In genomic region chr3:21390136-21390535, GRCh38 we compare ENCODE assay signal across 15 cellular contexts.
DNase-seq lines count a peak whose midpoint lies in the region; ATAC-seq and TF ChIP-seq lines count a peak whose summit lies in the region.
"Had no signal": no experiment of that assay in that cellular context is flagged by ENCODE, and none has a peak within 500 bp of the region (broad histone marks: within the 10 kb centered on the region; RNA-seq: fewer than 3 reads in every experiment).

No MANE protein-coding gene starts in this region.

- no peaks in the 10 kb centered on the region for H3K36me3 ChIP-seq in neural progenitor cell
- H3K36me3 ChIP-seq: esophagus muscularis mucosa, transverse colon had no signal

- no peak overlapping the region for H3K9ac ChIP-seq in neural progenitor cell
- H3K9ac ChIP-seq: parathyroid adenoma had no signal

- H3K27me3 Mint-ChIP-seq in neural progenitor cell (ENCODE audit: insufficient read depth, low read depth), result peaks cover 2% of the 10 kb centered on the region

- no peaks in the 10 kb centered on the region for H3K9me3 ChIP-seq in neural progenitor cell (ENCODE audit: low read depth)
- H3K9me3 ChIP-seq: esophagus muscularis mucosa, transverse colon had no signal

- H2AFZ ChIP-seq in neural progenitor cell (replicated peaks), result no peak overlapping the region
- H2AFZ ChIP-seq: parathyroid adenoma had no signal

- no peaks in the 10 kb centered on the region for H3F3A ChIP-seq in neural progenitor cell (ENCODE audit: low read depth)

- no peak overlapping the region for H3K27ac Mint-ChIP-seq in neural progenitor cell
- H3K27ac Mint-ChIP-seq: mesothelial cell of epicardium had no signal

- peaks cover 2% of the 10 kb centered on the region for H3K9me3 Mint-ChIP-seq in neural progenitor cell

- no peak overlapping the region for H3K4me2 ChIP-seq in neural progenitor cell

- no peaks in the 10 kb centered on the region for H3K27me3 ChIP-seq in neural progenitor cell
- H3K27me3 ChIP-seq: esophagus muscularis mucosa, transverse colon had no signal

- H3K4me3 ChIP-seq in epithelial cell of esophagus (ENCODE audit: low read length), result no peak overlapping the region
- no peak overlapping the region for H3K4me3 ChIP-seq in neural progenitor cell
- H3K4me3 ChIP-seq: esophagus muscularis mucosa, transverse colon had no signal

- no peak overlapping the region for H3K27ac ChIP-seq in neural progenitor cell
- H3K27ac ChIP-seq: 22Rv1, esophagus muscularis mucosa, HL-60, parathyroid adenoma, transverse colon had no signal

- H4K20me1 ChIP-seq in neural progenitor cell (ENCODE audit: low read depth), result no peaks in the 10 kb centered on the region

- DNase-seq in NCI-H1417 (lab: John Stamatoyannopoulos, UW) (peak in 2 of 3 experiments; percentile 1 to 67), NCI-H1417 treated with DMSO at 0.1 percent for 48 hours (lab: John Stamatoyannopoulos, UW) (no peak), NCI-H2081 treated with DMSO at 0.1 percent for 48 hours (lab: John Stamatoyannopoulos, UW) (peak; percentile 43), epithelial cell of esophagus (ENCODE audit: low read depth) (peak; percentile 7), renal cortical epithelial cell (ENCODE audit: low read depth) (peak; percentile 75), neural progenitor cell (ENCODE audit: low spot score) (no peak)
- no peak for DNase-seq in NK-92 treated with Interleukin-12 subunit alpha and Interleukin-12 subunit beta, amount 100 ng/mL, for 24 hours (lab: John Stamatoyannopoulos, UW)
- DNase-seq: MV-4-11, transverse colon had no signal

- peaks cover 5% of the 10 kb centered on the region for H3K4me1 Mint-ChIP-seq in neural progenitor cell

- no peaks in the 10 kb centered on the region for H3K4me1 ChIP-seq in neural progenitor cell
- H3K4me1 ChIP-seq: parathyroid adenoma, transverse colon had no signal

- no peak for ATAC-seq in GM18867 (IDR thresholded peaks at IDR 0.05; ENCODE audit: unreplicated experiment)

- TF ChIP-seq CTCF in epithelial cell of esophagus (IDR thresholded peaks at IDR 0.05; ENCODE audit: insufficient read depth, low read depth, low read length, missing control alignments) (no peak), neural progenitor cell (IDR thresholded peaks at IDR 0.05) (no peak)

- no peaks in the 10 kb centered on the region for H3K36me3 Mint-ChIP-seq in neural progenitor cell

- H3K4me3 Mint-ChIP-seq in neural progenitor cell, result no peak overlapping the region
- H3K4me3 Mint-ChIP-seq: mesothelial cell of epicardium had no signal

- H3K79me2 ChIP-seq in neural progenitor cell (ENCODE audit: low read depth), result no peaks in the 10 kb centered on the region
- H3K79me2 ChIP-seq: parathyroid adenoma had no signal

Comparison
In these comparisons a context has a peak if more than half of its experiments do, and no peak if none do; other contexts are left out.
1. DNase-seq: peak in NCI-H1417 (2 of 3), NCI-H2081 treated with DMSO at 0.1 percent for 48 hours (single experiment), epithelial cell of esophagus (single experiment) and renal cortical epithelial cell (single experiment); none in NCI-H1417 treated with DMSO at 0.1 percent for 48 hours (single experiment), NK-92 treated with Interleukin-12 subunit alpha and Interleukin-12 subunit beta, amount 100 ng/mL, for 24 hours (single experiment) and neural progenitor cell (single experiment).